Comparison of ENCODE assay signal across 9 cellular contexts in the genomic region with DNA sequence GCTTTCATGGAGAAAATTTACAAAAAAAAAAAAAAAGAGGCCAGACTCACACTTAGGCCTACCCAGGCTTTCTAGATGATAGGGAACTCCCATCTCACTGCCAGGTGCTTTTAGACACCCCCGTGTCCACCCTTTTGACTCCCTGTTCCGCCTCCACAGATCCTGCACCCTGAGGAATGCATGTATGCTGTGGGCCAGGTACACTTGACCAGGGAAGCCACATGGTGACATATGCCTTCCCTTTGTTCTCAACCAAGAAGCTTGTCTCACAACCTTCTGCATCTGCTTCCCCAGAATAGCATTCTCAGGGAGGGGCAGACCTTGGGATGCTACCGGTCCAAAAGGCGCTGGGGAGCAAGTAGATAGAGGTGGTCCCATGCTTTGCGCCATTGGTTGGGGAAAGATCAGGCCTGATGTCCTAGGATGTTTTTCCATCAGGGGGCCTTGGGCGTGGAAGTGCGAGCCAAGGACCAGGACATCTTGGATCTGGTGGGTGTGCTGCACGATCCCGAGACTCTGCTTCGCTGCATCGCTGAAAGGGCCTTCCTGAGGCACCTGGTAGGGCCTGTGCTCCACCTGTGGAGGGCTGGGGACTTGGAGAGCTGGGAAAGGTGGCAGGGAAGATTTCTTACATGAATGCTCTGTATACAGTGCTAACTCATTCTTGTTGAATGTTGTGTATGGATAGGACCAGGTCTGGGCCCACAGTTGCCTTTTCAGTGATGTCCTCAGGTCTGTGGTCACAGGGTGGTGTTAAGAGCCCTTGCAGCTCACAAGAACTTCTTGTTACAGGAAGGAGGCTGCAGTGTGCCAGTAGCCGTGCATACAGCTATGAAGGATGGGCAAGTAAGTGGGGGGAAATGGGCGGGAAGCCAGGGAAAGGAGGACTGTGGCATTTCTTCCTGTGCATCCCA. TPM values are rescaled to one million over a fixed set of nuclear protein-coding genes. Genes with fewer than 3 reads are reported as not detected.
DNase-seq lines count a peak whose midpoint lies in the region; ATAC-seq and TF ChIP-seq lines count a peak whose summit lies in the region.
"Had no signal": no experiment of that assay in that cellular context is flagged by ENCODE, and none has a peak within 500 bp of the region (broad histone marks: within the 10 kb centered on the region; RNA-seq: fewer than 3 reads in every experiment).

No MANE protein-coding gene starts in this region.

- DNase-seq in NCI-H2029 (lab: John Stamatoyannopoulos, UW) (peak; percentile 8), NCI-H2029 treated with DMSO at 0.1 percent for 48 hours (lab: John Stamatoyannopoulos, UW) (no peak), Karpas-422 (no peak), ascending aorta (ENCODE audit: low spot score in 2 of 2) (no peak), neural progenitor cell (ENCODE audit: low spot score) (no peak), NCI-H2107 (lab: John Stamatoyannopoulos, UW) (no peak), NOMO-1 (lab: John Stamatoyannopoulos, UW; ENCODE audit: unreplicated experiment in 2 of 2) (no peak)
- DNase-seq: stimulated activated CD4-positive, alpha-beta T cell treated with anti-CD3 and anti-CD28 coated beads, Interleukin-4, amount 100 ng/mL, for 24 hours had no signal

- no peak for ATAC-seq in GM18909 (IDR thresholded peaks at IDR 0.05; ENCODE audit: poor library complexity, unreplicated experiment)

- no peaks in the 10 kb centered on the region for H3K9me2 ChIP-seq in Karpas-422 (replicated peaks; ENCODE audit: insufficient read depth, low read length)

- peak overlapping the region; percentile 76 for H3K4me2 ChIP-seq in Karpas-422 (ENCODE audit: low read depth, low read length, poor library complexity, severe bottlenecking)
- peak overlapping the region; percentile 99 for H3K4me2 ChIP-seq in neural progenitor cell

- H4K20me1 ChIP-seq in Karpas-422 (ENCODE audit: insufficient read depth, low read depth, low read length) (no peaks in the 10 kb centered on the region), neural progenitor cell (ENCODE audit: low read depth) (peaks cover 54% of the 10 kb centered on the region)

- H3K4me1 Mint-ChIP-seq in neural progenitor cell, result peaks cover 44% of the 10 kb centered on the region

- peak overlapping the region; percentile 92; the same call in 1 of the 2 replicates for H3K9ac ChIP-seq in Karpas-422 (ENCODE audit: low read length)
- H3K9ac ChIP-seq in neural progenitor cell, result peak overlapping the region; percentile 84

- H3K27me3 Mint-ChIP-seq in neural progenitor cell (ENCODE audit: insufficient read depth, low read depth), result peaks cover 14% of the 10 kb centered on the region

- peak overlapping the region; percentile 95 for H3K4me3 Mint-ChIP-seq in neural progenitor cell

- no peaks in the 10 kb centered on the region for H3K27me3 ChIP-seq in Karpas-422 (ENCODE audit: low read length)
- H3K27me3 ChIP-seq in ascending aorta, result no peaks in the 10 kb centered on the region
- no peaks in the 10 kb centered on the region for H3K27me3 ChIP-seq in neural progenitor cell

- H3K4me3 ChIP-seq in Karpas-422 (ENCODE audit: low read length), result peak overlapping the region; percentile 86; the same call in 1 of the 2 replicates
- peak overlapping the region in 1 of 2 donors; percentile 89 for H3K4me3 ChIP-seq in ascending aorta
- H3K4me3 ChIP-seq in neural progenitor cell, result peak overlapping the region; percentile 69

- peaks cover 27% of the 10 kb centered on the region for H3K36me3 Mint-ChIP-seq in neural progenitor cell

- no peak for TF ChIP-seq CTCF in ascending aorta (IDR thresholded peaks at IDR 0.05)
- TF ChIP-seq CTCF in neural progenitor cell (IDR thresholded peaks at IDR 0.05), result no peak

- H2AFZ ChIP-seq in Karpas-422 (ENCODE audit: low read length) (no peak overlapping the region), neural progenitor cell (replicated peaks) (no peak overlapping the region)

- peak overlapping the region; percentile 86 for H3K27ac ChIP-seq in Karpas-422 (ENCODE audit: low read length)
- H3K27ac ChIP-seq in ascending aorta, result peak overlapping the region; percentile 21 to 96
- peak overlapping the region; percentile 40 for H3K27ac ChIP-seq in neural progenitor cell

- peaks cover 21% of the 10 kb centered on the region for H3K79me2 ChIP-seq in Karpas-422 (ENCODE audit: low read length)
- H3K79me2 ChIP-seq in neural progenitor cell (ENCODE audit: low read depth), result peaks cover 53% of the 10 kb centered on the region

- H3K9me3 Mint-ChIP-seq in neural progenitor cell, result no peaks in the 10 kb centered on the region

- no peak overlapping the region for H3K27ac Mint-ChIP-seq in neural progenitor cell

- H3K4me1 ChIP-seq in Karpas-422 (ENCODE audit: low read length), result peaks cover 35% of the 10 kb centered on the region
- peaks cover 15 to 24% of the 10 kb centered on the region in 2 donors for H3K4me1 ChIP-seq in ascending aorta
- peaks cover 21% of the 10 kb centered on the region for H3K4me1 ChIP-seq in neural progenitor cell

- H3K9me3 ChIP-seq in Karpas-422 (ENCODE audit: low read length), result no peaks in the 10 kb centered on the region
- no peaks in the 10 kb centered on the region for H3K9me3 ChIP-seq in ascending aorta
- no peaks in the 10 kb centered on the region for H3K9me3 ChIP-seq in neural progenitor cell (ENCODE audit: low read depth)

- H3K36me3 ChIP-seq in Karpas-422 (ENCODE audit: insufficient read depth, low read length) (peaks cover 12% of the 10 kb centered on the region), ascending aorta (peaks cover 7% of the 10 kb centered on the region in 2 donors), neural progenitor cell (no peaks in the 10 kb centered on the region)

- intact Hi-C loops in ascending aorta (cut with DNase I), result no loop called here

- peaks cover 66% of the 10 kb centered on the region for H3F3A ChIP-seq in neural progenitor cell (ENCODE audit: low read depth)

RNA-seq across cellular contexts. Expression of a gene that starts 7.5 kb away (rescaled TPM):
- 7.5 and 12.7 TPM in 2 replicates for total RNA-seq in Karpas-422 (2014; rRNA removed; shearing (Covaris generic); ENCODE audit: low replicate concordance)
- 82.8 TPM for total RNA-seq in ascending aorta
- total RNA-seq in neural progenitor cell (ENCODE audit: low replicate concordance), result 30.0 and 31.1 TPM in 2 replicates

RNA-seq across cellular contexts. Expression of a gene that starts 9.4 kb away (rescaled TPM):
- 10.0 and 27.3 TPM in 2 replicates for total RNA-seq in Karpas-422 (2014; rRNA removed; shearing (Covaris generic); ENCODE audit: low replicate concordance)
- total RNA-seq in ascending aorta (61.9 TPM), neural progenitor cell (ENCODE audit: low replicate concordance) (13.4 and 24.3 TPM in 2 replicates)

RNA-seq across cellular contexts. Expression of a gene that starts 14.9 kb away (rescaled TPM):
- total RNA-seq in Karpas-422 (2014; rRNA removed; shearing (Covaris generic); ENCODE audit: low replicate concordance), result 10.1 and 11.9 TPM in 2 replicates
- total RNA-seq in ascending aorta, result 16.7 TPM
- 1.5 and 3.7 TPM in 2 replicates for total RNA-seq in neural progenitor cell (ENCODE audit: low replicate concordance)

RNA-seq across cellular contexts. Expression of a gene that starts 24.6 kb away (rescaled TPM):
- 19.2 and 25.5 TPM in 2 replicates for total RNA-seq in Karpas-422 (2014; rRNA removed; shearing (Covaris generic); ENCODE audit: low replicate concordance)
- total RNA-seq in ascending aorta (23.4 TPM), neural progenitor cell (ENCODE audit: low replicate concordance) (10.4 and 20.7 TPM in 2 replicates)

RNA-seq across cellular contexts. Expression of a gene that starts 29.2 kb away (rescaled TPM):
- total RNA-seq in Karpas-422 (2014; rRNA removed; shearing (Covaris generic); ENCODE audit: low replicate concordance), result 16.3 and 22.4 TPM in 2 replicates
- total RNA-seq in ascending aorta (36.5 TPM), neural progenitor cell (ENCODE audit: low replicate concordance) (32.5 and 47.3 TPM in 2 replicates)
